ENCODE assay signal across 1 cellular context in the genomic region with DNA sequence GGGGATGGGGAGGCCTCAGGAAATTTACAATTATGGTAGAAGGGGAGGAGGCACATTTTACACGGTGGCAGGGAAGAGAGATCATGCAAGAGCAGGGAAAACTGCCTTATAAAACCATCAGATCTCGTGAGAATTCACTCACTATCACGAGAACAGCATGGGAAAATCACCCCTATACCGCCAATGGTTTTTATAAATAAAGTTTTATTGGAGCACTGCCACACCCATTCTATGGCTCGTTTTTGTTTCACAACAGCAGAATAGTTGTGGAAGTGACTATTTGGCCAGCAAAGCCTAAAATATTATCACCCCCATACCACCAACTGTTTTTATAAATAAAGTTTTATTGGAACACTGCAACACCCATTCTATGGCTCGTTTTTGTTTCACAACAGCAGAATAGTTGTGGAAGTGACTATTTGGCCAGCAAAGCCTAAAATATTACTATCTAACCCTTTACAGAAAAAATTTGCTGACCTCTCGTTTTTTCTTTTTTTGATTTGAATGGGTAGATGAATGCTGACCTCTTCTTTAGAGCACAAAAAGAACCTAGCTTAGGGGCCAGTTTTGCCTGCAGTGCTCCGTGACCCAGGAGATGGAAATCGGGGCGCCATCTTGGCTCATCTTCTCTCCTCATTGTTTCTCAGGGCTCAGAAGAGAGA.
TF ChIP-seq lines count a peak whose summit lies in the region.

No MANE protein-coding gene starts in this region.

TF ChIP-seq in HepG2, 621 proteins besides CTCF, POLR2A, EP300 and RAD21 (continued from another document):
- TF ChIP-seq, protein P1, sequence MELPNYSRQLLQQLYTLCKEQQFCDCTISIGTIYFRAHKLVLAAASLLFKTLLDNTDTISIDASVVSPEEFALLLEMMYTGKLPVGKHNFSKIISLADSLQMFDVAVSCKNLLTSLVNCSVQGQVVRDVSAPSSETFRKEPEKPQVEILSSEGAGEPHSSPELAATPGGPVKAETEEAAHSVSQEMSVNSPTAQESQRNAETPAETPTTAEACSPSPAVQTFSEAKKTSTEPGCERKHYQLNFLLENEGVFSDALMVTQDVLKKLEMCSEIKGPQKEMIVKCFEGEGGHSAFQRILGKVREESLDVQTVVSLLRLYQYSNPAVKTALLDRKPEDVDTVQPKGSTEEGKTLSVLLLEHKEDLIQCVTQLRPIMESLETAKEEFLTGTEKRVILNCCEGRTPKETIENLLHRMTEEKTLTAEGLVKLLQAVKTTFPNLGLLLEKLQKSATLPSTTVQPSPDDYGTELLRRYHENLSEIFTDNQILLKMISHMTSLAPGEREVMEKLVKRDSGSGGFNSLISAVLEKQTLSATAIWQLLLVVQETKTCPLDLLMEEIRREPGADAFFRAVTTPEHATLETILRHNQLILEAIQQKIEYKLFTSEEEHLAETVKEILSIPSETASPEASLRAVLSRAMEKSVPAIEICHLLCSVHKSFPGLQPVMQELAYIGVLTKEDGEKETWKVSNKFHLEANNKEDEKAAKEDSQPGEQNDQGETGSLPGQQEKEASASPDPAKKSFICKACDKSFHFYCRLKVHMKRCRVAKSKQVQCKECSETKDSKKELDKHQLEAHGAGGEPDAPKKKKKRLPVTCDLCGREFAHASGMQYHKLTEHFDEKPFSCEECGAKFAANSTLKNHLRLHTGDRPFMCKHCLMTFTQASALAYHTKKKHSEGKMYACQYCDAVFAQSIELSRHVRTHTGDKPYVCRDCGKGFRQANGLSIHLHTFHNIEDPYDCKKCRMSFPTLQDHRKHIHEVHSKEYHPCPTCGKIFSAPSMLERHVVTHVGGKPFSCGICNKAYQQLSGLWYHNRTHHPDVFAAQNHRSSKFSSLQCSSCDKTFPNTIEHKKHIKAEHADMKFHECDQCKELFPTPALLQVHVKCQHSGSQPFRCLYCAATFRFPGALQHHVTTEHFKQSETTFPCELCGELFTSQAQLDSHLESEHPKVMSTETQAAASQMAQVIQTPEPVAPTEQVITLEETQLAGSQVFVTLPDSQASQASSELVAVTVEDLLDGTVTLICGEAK (IDR thresholded peaks at IDR 0.05), result peak; percentile 37; the same call in 1 of the 2 replicates
- TF ChIP-seq, protein P1 (CRISPR knock-in tag; IDR thresholded peaks at IDR 0.05), result no peak; the same call in 1 of the 2 replicates
- TF ChIP-seq ZEB1 (IDR thresholded peaks at IDR 0.05; ENCODE audit: insufficient replicate concordance, low read depth) (no peak), ZFAT (CRISPR knock-in tag; conservative IDR thresholded peaks at IDR 0.05) (no peak), MAFK (conservative IDR thresholded peaks at IDR 0.05 in 1 of 2, IDR thresholded peaks at IDR 0.05 in 1 of 2; ENCODE audit: low read length in 2 of 2) (peak; percentile 79 to 87; a peak in 3 of 4 replicates)
